In genomic region chr14:105530446-105531087, GRCh38 we compare ENCODE assay signal across 16 cellular contexts. TPM values are rescaled to one million over a fixed set of nuclear protein-coding genes. Genes with fewer than 3 reads are reported as not detected.
DNase-seq lines count a peak whose midpoint lies in the region; ATAC-seq lines count a peak whose summit lies in the region.
"Had no signal": no experiment of that assay in that cellular context is flagged by ENCODE, and none has a peak within 500 bp of the region (broad histone marks: within the 10 kb centered on the region; RNA-seq: fewer than 3 reads in every experiment).

No MANE protein-coding gene starts in this region.

- peaks cover 4% of the 10 kb centered on the region for H3K27me3 Mint-ChIP-seq in activated CD8-positive, alpha-beta memory T cell treated with anti-CD3 and anti-CD28 coated beads, Interleukin-2, amount 10 ng/mL, durations not matched to agents 7 days and 5 days
- peaks cover 3 to 13% of the 10 kb centered on the region in 2 donors for H3K27me3 Mint-ChIP-seq in CD8-positive, alpha-beta memory T cell
- peaks cover 10% of the 10 kb centered on the region for H3K27me3 Mint-ChIP-seq in activated T-helper 2 cell treated with anti-CD3 and anti-CD28 coated beads, Interferon-gamma antibody, Interleukin-2, Interleukin-4, amounts not matched to agents 10 μg/mL and 5 μg/mL and 100 μg/mL, durations not matched to agents 14 hours and 24 hours and 36 hours (ENCODE audit: low read depth)
- H3K27me3 Mint-ChIP-seq in natural killer cell treated with Interleukin-12 subunit alpha and Interleukin-12 subunit beta and Interleukin-15 and Interleukin-18, amount 100 ng/mL, for 72 hours, result peaks cover 0 to 3% of the 10 kb centered on the region in 2 donors

- no peak overlapping the region for H3K4me3 ChIP-seq in CD8-positive, alpha-beta memory T cell (ENCODE audit: low read length)
- H3K4me3 ChIP-seq: HAP-1 had no signal

- peaks cover 21% of the 10 kb centered on the region for H3K4me1 Mint-ChIP-seq in activated CD8-positive, alpha-beta memory T cell treated with anti-CD3 and anti-CD28 coated beads, Interleukin-2, amount 10 ng/mL, durations not matched to agents 7 days and 5 days
- peaks cover 3 to 37% (median 7%) of the 10 kb centered on the region in 3 donors for H3K4me1 Mint-ChIP-seq in CD8-positive, alpha-beta memory T cell
- H3K4me1 Mint-ChIP-seq in activated T-helper 2 cell treated with anti-CD3 and anti-CD28 coated beads, Interferon-gamma antibody, Interleukin-2, Interleukin-4, amounts not matched to agents 10 μg/mL and 5 μg/mL and 100 μg/mL, durations not matched to agents 14 hours and 24 hours and 36 hours (ENCODE audit: low read depth), result peaks cover 2% of the 10 kb centered on the region
- H3K4me1 Mint-ChIP-seq in natural killer cell treated with Interleukin-12 subunit alpha and Interleukin-12 subunit beta and Interleukin-15 and Interleukin-18, amount 100 ng/mL, for 72 hours (ENCODE audit: low read depth in 2 of 2), result peaks cover 9 to 14% of the 10 kb centered on the region in 2 donors

- H3K27ac ChIP-seq in CD8-positive, alpha-beta memory T cell (ENCODE audit: low read depth, low read length), result no peak overlapping the region

- DNase-seq in activated CD8-positive, alpha-beta memory T cell treated with anti-CD3 and anti-CD28 coated beads, Interleukin-2, amount 10 ng/mL, durations not matched to agents 7 days and 5 days, result no peak
- DNase-seq in activated CD8-positive, alpha-beta memory T cell treated with anti-CD3 and anti-CD28 coated beads, Interleukin-2, amount 50 U/mL, for 4 hours, result no peak
- DNase-seq in CD8-positive, alpha-beta memory T cell, result no peak
- no peak for DNase-seq in activated T-helper 2 cell treated with anti-CD3 and anti-CD28 coated beads, Interferon-gamma antibody, Interleukin-2, Interleukin-4, amounts not matched to agents 10 μg/mL and 5 μg/mL and 100 μg/mL, durations not matched to agents 14 hours and 24 hours and 36 hours (ENCODE audit: low spot score)
- DNase-seq in natural killer cell treated with Interleukin-12 subunit alpha and Interleukin-12 subunit beta and Interleukin-15 and Interleukin-18, amount 100 ng/mL, for 72 hours (ENCODE audit: low spot score), result no peak
- DNase-seq in NCI-H2171 treated with DMSO at 0.1 percent for 48 hours (lab: John Stamatoyannopoulos, UW), result no peak
- DNase-seq in stimulated activated naive CD4-positive, alpha-beta T cell treated with Interleukin-2 at 50 U/mL for 16 hours (lab: John Stamatoyannopoulos, UW), result no peak
- DNase-seq: cerebellar nuclear complex; mesendoderm; PC-3; SIG-M5; small intestine; stimulated activated CD4-positive, alpha-beta T cell treated with anti-CD3 and anti-CD28 coated beads, Interleukin-4, amount 100 ng/mL, for 4 hours; T1000 had no signal

- CTCF ChIA-PET in activated CD8-positive, alpha-beta memory T cell treated with anti-CD3 and anti-CD28 coated beads, Interleukin-2, amount 10 ng/mL, durations not matched to agents 7 days and 5 days (lab: Charles Lee), result interaction anchor here (1.0 to 5.5 kb wide), 5 partner anchors 41 to 164 kb away, joined by 3 to 42 read pairs (median 10); no protein-coding TSS in a partner anchor
- CTCF ChIA-PET in CD8-positive, alpha-beta memory T cell (lab: Charles Lee), result interaction anchor here (1.1 to 3.7 kb wide), 2 partner anchors 41 to 778 kb away, joined by 3 to 12 read pairs; no protein-coding TSS in a partner anchor

- intact Hi-C loops in activated T-helper 2 cell treated with anti-CD3 and anti-CD28 coated beads, Interferon-gamma antibody, Interleukin-2, Interleukin-4, amounts not matched to agents 10 μg/mL and 5 μg/mL and 100 μg/mL, durations not matched to agents 14 hours and 24 hours and 36 hours (cut with micrococcal nuclease), result no loop called here

- no peak for ATAC-seq in activated CD8-positive, alpha-beta memory T cell treated with anti-CD3 and anti-CD28 coated beads, Interleukin-2, amount 10 ng/mL, durations not matched to agents 7 days and 5 days
- ATAC-seq in natural killer cell treated with Interleukin-12 subunit alpha and Interleukin-12 subunit beta and Interleukin-15 and Interleukin-18, amount 100 ng/mL, for 72 hours, result no peak
- ATAC-seq in HG02870 (IDR thresholded peaks at IDR 0.05; ENCODE audit: unreplicated experiment), result no peak
- ATAC-seq: PC-3 had no signal

- peaks cover 17% of the 10 kb centered on the region for H3K27me3 ChIP-seq in CD8-positive, alpha-beta memory T cell (ENCODE audit: insufficient read depth, low read length, poor library complexity, severe bottlenecking)

- POLR2A ChIA-PET in CD8-positive, alpha-beta memory T cell (lab: Charles Lee), result no interaction called here

- H3K27ac Mint-ChIP-seq in activated CD8-positive, alpha-beta memory T cell treated with anti-CD3 and anti-CD28 coated beads, Interleukin-2, amount 10 ng/mL, durations not matched to agents 7 days and 5 days, result peak overlapping the region; percentile 75
- peak overlapping the region in 2 of 8 donors; percentile 61 to 74 for H3K27ac Mint-ChIP-seq in CD8-positive, alpha-beta memory T cell
- peak overlapping the region; percentile 46 for H3K27ac Mint-ChIP-seq in activated T-helper 2 cell treated with anti-CD3 and anti-CD28 coated beads, Interferon-gamma antibody, Interleukin-2, Interleukin-4, amounts not matched to agents 10 μg/mL and 5 μg/mL and 100 μg/mL, durations not matched to agents 14 hours and 24 hours and 36 hours
- H3K27ac Mint-ChIP-seq in natural killer cell treated with Interleukin-12 subunit alpha and Interleukin-12 subunit beta and Interleukin-15 and Interleukin-18, amount 100 ng/mL, for 72 hours, result no peak overlapping the region

- H3K9me3 ChIP-seq in CD8-positive, alpha-beta memory T cell (ENCODE audit: low read length), result no peaks in the 10 kb centered on the region
- H3K9me3 ChIP-seq: HAP-1 had no signal

- peak overlapping the region; percentile 73 for H3K4me3 Mint-ChIP-seq in activated CD8-positive, alpha-beta memory T cell treated with anti-CD3 and anti-CD28 coated beads, Interleukin-2, amount 10 ng/mL, durations not matched to agents 7 days and 5 days
- peak overlapping the region; percentile 32 to 76 (median 71) for H3K4me3 Mint-ChIP-seq in CD8-positive, alpha-beta memory T cell
- H3K4me3 Mint-ChIP-seq in activated T-helper 2 cell treated with anti-CD3 and anti-CD28 coated beads, Interferon-gamma antibody, Interleukin-2, Interleukin-4, amounts not matched to agents 10 μg/mL and 5 μg/mL and 100 μg/mL, durations not matched to agents 14 hours and 24 hours and 36 hours (ENCODE audit: low read depth), result peak overlapping the region; percentile 63
- peak overlapping the region; percentile 54 for H3K4me3 Mint-ChIP-seq in natural killer cell treated with Interleukin-12 subunit alpha and Interleukin-12 subunit beta and Interleukin-15 and Interleukin-18, amount 100 ng/mL, for 72 hours

- H3K9me3 Mint-ChIP-seq in activated CD8-positive, alpha-beta memory T cell treated with anti-CD3 and anti-CD28 coated beads, Interleukin-2, amount 10 ng/mL, durations not matched to agents 7 days and 5 days (ENCODE audit: low read depth), result no peaks in the 10 kb centered on the region
- no peaks in the 10 kb centered on the region for H3K9me3 Mint-ChIP-seq in CD8-positive, alpha-beta memory T cell
- no peaks in the 10 kb centered on the region for H3K9me3 Mint-ChIP-seq in activated T-helper 2 cell treated with anti-CD3 and anti-CD28 coated beads, Interferon-gamma antibody, Interleukin-2, Interleukin-4, amounts not matched to agents 10 μg/mL and 5 μg/mL and 100 μg/mL, durations not matched to agents 14 hours and 24 hours and 36 hours
- H3K9me3 Mint-ChIP-seq in natural killer cell treated with Interleukin-12 subunit alpha and Interleukin-12 subunit beta and Interleukin-15 and Interleukin-18, amount 100 ng/mL, for 72 hours, result no peaks in the 10 kb centered on the region

- H3K36me3 Mint-ChIP-seq in activated CD8-positive, alpha-beta memory T cell treated with anti-CD3 and anti-CD28 coated beads, Interleukin-2, amount 10 ng/mL, durations not matched to agents 7 days and 5 days, result no peaks in the 10 kb centered on the region
- no peaks in the 10 kb centered on the region for H3K36me3 Mint-ChIP-seq in CD8-positive, alpha-beta memory T cell
- no peaks in the 10 kb centered on the region for H3K36me3 Mint-ChIP-seq in activated T-helper 2 cell treated with anti-CD3 and anti-CD28 coated beads, Interferon-gamma antibody, Interleukin-2, Interleukin-4, amounts not matched to agents 10 μg/mL and 5 μg/mL and 100 μg/mL, durations not matched to agents 14 hours and 24 hours and 36 hours (ENCODE audit: low read depth)
- no peaks in the 10 kb centered on the region for H3K36me3 Mint-ChIP-seq in natural killer cell treated with Interleukin-12 subunit alpha and Interleukin-12 subunit beta and Interleukin-15 and Interleukin-18, amount 100 ng/mL, for 72 hours

- H3K4me1 ChIP-seq in CD8-positive, alpha-beta memory T cell (ENCODE audit: insufficient read depth, low read length), result peaks cover 26% of the 10 kb centered on the region

- H3K36me3 ChIP-seq in CD8-positive, alpha-beta memory T cell (ENCODE audit: insufficient read depth, low read length), result no peaks in the 10 kb centered on the region

RNA-seq across cellular contexts. Expression of gene TMEM121, which starts 4.2 kb away (rescaled TPM):
- total RNA-seq in activated CD8-positive, alpha-beta memory T cell treated with anti-CD3 and anti-CD28 coated beads, Interleukin-2, amount 10 ng/mL, durations not matched to agents 7 days and 5 days, result 10 to 100 TPM; 11.5 to 11.9 TPM
- total RNA-seq in CD8-positive, alpha-beta memory T cell, result 10 to 100 TPM; 14.2 to 17.1 TPM
- polyA plus RNA-seq in CD8-positive, alpha-beta memory T cell, result 3.8 TPM
- 8.2 and 9.6 TPM in 2 replicates for total RNA-seq in activated T-helper 2 cell treated with anti-CD3 and anti-CD28 coated beads, Interferon-gamma antibody, Interleukin-2, Interleukin-4, amounts not matched to agents 10 μg/mL and 5 μg/mL and 100 μg/mL, durations not matched to agents 14 hours and 24 hours and 36 hours
- total RNA-seq in natural killer cell treated with Interleukin-12 subunit alpha and Interleukin-12 subunit beta and Interleukin-15 and Interleukin-18, amount 100 ng/mL, for 72 hours, result 1 to 10 TPM; 1.8 to 4.2 TPM

RNA-seq across cellular contexts. Expression of gene TEDC1, which starts 39.5 kb away (rescaled TPM):
- total RNA-seq in activated CD8-positive, alpha-beta memory T cell treated with anti-CD3 and anti-CD28 coated beads, Interleukin-2, amount 10 ng/mL, durations not matched to agents 7 days and 5 days, result 10 to 100 TPM; 40.6 to 56.8 TPM
- 10 to 100 TPM; 52.1 to 56.5 TPM for total RNA-seq in CD8-positive, alpha-beta memory T cell
- polyA plus RNA-seq in CD8-positive, alpha-beta memory T cell, result 14.7 TPM
- 38.2 and 42.6 TPM in 2 replicates for total RNA-seq in activated T-helper 2 cell treated with anti-CD3 and anti-CD28 coated beads, Interferon-gamma antibody, Interleukin-2, Interleukin-4, amounts not matched to agents 10 μg/mL and 5 μg/mL and 100 μg/mL, durations not matched to agents 14 hours and 24 hours and 36 hours
- total RNA-seq in natural killer cell treated with Interleukin-12 subunit alpha and Interleukin-12 subunit beta and Interleukin-15 and Interleukin-18, amount 100 ng/mL, for 72 hours, result 10 to 100 TPM; 25.1 to 59.2 TPM

RNA-seq across cellular contexts. Expression of gene CRIP1, which starts 43.9 kb away (rescaled TPM):
- total RNA-seq in activated CD8-positive, alpha-beta memory T cell treated with anti-CD3 and anti-CD28 coated beads, Interleukin-2, amount 10 ng/mL, durations not matched to agents 7 days and 5 days, result 100 to 1,000 TPM; 546 to 574 TPM
- total RNA-seq in CD8-positive, alpha-beta memory T cell, result 100 to 1,000 TPM; 463 to 468 TPM
- polyA plus RNA-seq in CD8-positive, alpha-beta memory T cell, result 1,031 TPM
- 156 and 185 TPM in 2 replicates for total RNA-seq in activated T-helper 2 cell treated with anti-CD3 and anti-CD28 coated beads, Interferon-gamma antibody, Interleukin-2, Interleukin-4, amounts not matched to agents 10 μg/mL and 5 μg/mL and 100 μg/mL, durations not matched to agents 14 hours and 24 hours and 36 hours
- total RNA-seq in natural killer cell treated with Interleukin-12 subunit alpha and Interleukin-12 subunit beta and Interleukin-15 and Interleukin-18, amount 100 ng/mL, for 72 hours, result 10 to 100 TPM; 39.0 to 82.7 TPM

RNA-seq across cellular contexts. Expression of gene CRIP2, which starts 55.9 kb away (rescaled TPM):
- total RNA-seq in activated CD8-positive, alpha-beta memory T cell treated with anti-CD3 and anti-CD28 coated beads, Interleukin-2, amount 10 ng/mL, durations not matched to agents 7 days and 5 days, result under 1 TPM in 1 of 2 experiments, not detected in 1; 0.68 TPM
- 1 to 10 TPM; 2.7 to 4.5 TPM for total RNA-seq in CD8-positive, alpha-beta memory T cell
- polyA plus RNA-seq in CD8-positive, alpha-beta memory T cell, result 31.5 TPM
- 0.16 and 0.55 TPM in 2 replicates for total RNA-seq in activated T-helper 2 cell treated with anti-CD3 and anti-CD28 coated beads, Interferon-gamma antibody, Interleukin-2, Interleukin-4, amounts not matched to agents 10 μg/mL and 5 μg/mL and 100 μg/mL, durations not matched to agents 14 hours and 24 hours and 36 hours
- total RNA-seq in natural killer cell treated with Interleukin-12 subunit alpha and Interleukin-12 subunit beta and Interleukin-15 and Interleukin-18, amount 100 ng/mL, for 72 hours, result 1 to 10 TPM in 1 of 2 donors, under 1 TPM in 1; 0.98 to 2.2 TPM

Comparison
In these comparisons a context has a peak if more than half of its experiments do, and no peak if none do; other contexts are left out.
1. H3K27ac Mint-ChIP-seq: peak in activated CD8-positive, alpha-beta memory T cell treated with anti-CD3 and anti-CD28 coated beads, Interleukin-2, amount 10 ng/mL, durations not matched to agents 7 days and 5 days (single experiment) and activated T-helper 2 cell treated with anti-CD3 and anti-CD28 coated beads, Interferon-gamma antibody, Interleukin-2, Interleukin-4, amounts not matched to agents 10 μg/mL and 5 μg/mL and 100 μg/mL, durations not matched to agents 14 hours and 24 hours and 36 hours (single experiment); none in natural killer cell treated with Interleukin-12 subunit alpha and Interleukin-12 subunit beta and Interleukin-15 and Interleukin-18, amount 100 ng/mL, for 72 hours (0 of 2).
2. Peak in every context shown above with its lines, with median percentiles within 50 percentile points of each other: H3K4me3 Mint-ChIP-seq.